ENCODE assay signal across 1 cellular context in genomic region chr6:4018194-4019111, GRCh38.
TF ChIP-seq lines count a peak whose summit lies in the region.

No MANE protein-coding gene starts in this region.

TF ChIP-seq in HepG2, 621 proteins besides CTCF, POLR2A, EP300 and RAD21 (continued from another document and continues in another):
- TF ChIP-seq ZBTB49 (CRISPR knock-in tag; IDR thresholded peaks at IDR 0.05; ENCODE audit: borderline replicate concordance) (no peak), NRL (CRISPR knock-in tag; IDR thresholded peaks at IDR 0.05; ENCODE audit: borderline replicate concordance) (peak; percentile 99; the same call in 1 of the 2 replicates), ZBTB46 (CRISPR knock-in tag; IDR thresholded peaks at IDR 0.05; ENCODE audit: borderline replicate concordance) (peak; percentile 94; the same call in 1 of the 2 replicates), SP4 (CRISPR knock-in tag; IDR thresholded peaks at IDR 0.05) (peak; percentile 92), ZNF879 (CRISPR knock-in tag; IDR thresholded peaks at IDR 0.05) (peak; percentile 88; the same call in 1 of the 2 replicates), ZNF468 (CRISPR knock-in tag; IDR thresholded peaks at IDR 0.05) (no peak), RELA (CRISPR knock-in tag; IDR thresholded peaks at IDR 0.05) (no peak; the same call in 1 of the 2 replicates), KDM6A (CRISPR knock-in tag; IDR thresholded peaks at IDR 0.05; ENCODE audit: low read depth) (no peak), SSRP1 (CRISPR knock-in tag; IDR thresholded peaks at IDR 0.05) (no peak; the same call in 1 of the 2 replicates), FIP1L1 (IDR thresholded peaks at IDR 0.05; ENCODE audit: borderline replicate concordance, insufficient read depth, low read depth, low read length) (no peak; the same call in 1 of the 2 replicates), RNF219 (CRISPR knock-in tag; IDR thresholded peaks at IDR 0.05) (no peak; the same call in 1 of the 2 replicates), GMEB1 (CRISPR knock-in tag; IDR thresholded peaks at IDR 0.05; ENCODE audit: borderline replicate concordance) (peak; percentile 94), BRF2 (CRISPR knock-in tag; IDR thresholded peaks at IDR 0.05) (peak; percentile 93), POLR2G (IDR thresholded peaks at IDR 0.05; ENCODE audit: low read depth, low read length) (peak; percentile 93), ZNF263 (CRISPR knock-in tag; IDR thresholded peaks at IDR 0.05) (peak; percentile 77), RXRA (CRISPR knock-in tag; IDR thresholded peaks at IDR 0.05) (peak; percentile 85), KIAA2018 (CRISPR knock-in tag; IDR thresholded peaks at IDR 0.05; ENCODE audit: borderline replicate concordance) (peak; percentile 86; the same call in 1 of the 2 replicates), EEA1 (CRISPR knock-in tag; IDR thresholded peaks at IDR 0.05; ENCODE audit: borderline replicate concordance) (0 out of 2 replicates have a peak, but pooled peaks have one; percentile 26), TFAP4 (IDR thresholded peaks at IDR 0.05; ENCODE audit: borderline replicate concordance, low read depth) (peak; percentile 89; the same call in 1 of the 2 replicates), FOXM1 (CRISPR knock-in tag; IDR thresholded peaks at IDR 0.05) (no peak), ZNF816 (CRISPR knock-in tag; IDR thresholded peaks at IDR 0.05; ENCODE audit: borderline replicate concordance) (peak; percentile 90; the same call in 1 of the 2 replicates), ZNF768 (CRISPR knock-in tag; IDR thresholded peaks at IDR 0.05) (peak; percentile 84; the same call in 1 of the 2 replicates), ZHX1 (CRISPR knock-in tag; IDR thresholded peaks at IDR 0.05; ENCODE audit: low read depth) (peak; percentile 56), PREB (CRISPR knock-in tag; IDR thresholded peaks at IDR 0.05) (0 out of 2 replicates have a peak, but pooled peaks have one; percentile 88), ZNF33A (CRISPR knock-in tag; IDR thresholded peaks at IDR 0.05; ENCODE audit: borderline replicate concordance) (peak; percentile 45; the same call in 1 of the 2 replicates), NR2F6 (IDR thresholded peaks at IDR 0.05) (0 out of 2 replicates have a peak, but pooled peaks have one; percentile 15), NR2F6 (CRISPR knock-in tag; IDR thresholded peaks at IDR 0.05) (0 out of 2 replicates have a peak, but pooled peaks have one; percentile 4), ZBTB34 (CRISPR knock-in tag; IDR thresholded peaks at IDR 0.05) (peak; percentile 79; the same call in 1 of the 2 replicates)
